Comparison of ENCODE assay signal across 23 cellular contexts in genomic region chr15:75502360-75502759, GRCh38.
"Had no signal": no experiment of that assay in that cellular context is flagged by ENCODE, and none has a peak within 500 bp of the region (broad histone marks: within the 10 kb centered on the region; RNA-seq: fewer than 3 reads in every experiment).

No MANE protein-coding gene starts in this region.

- H3K27ac ChIP-seq: RWPE1 had no signal

- ATAC-seq: HepG2, Panc1, PC-3 had no signal

- H3K9ac ChIP-seq: SK-N-SH had no signal

- DNase-seq: IMR-90; Karpas-422; KG1; MM.1S; NCI-H1092 treated with DMSO at 0.1 percent for 48 hours; NCI-H1436; NCI-H187; NCI-H2029; NCI-H2081 treated with DMSO at 0.1 percent for 48 hours; NCI-H2171; NCI-H226; NCI-H446; NCI-H510A; NCI-H524 treated with DMSO at 0.1 percent for 48 hours; NCI-H69; NCI-H774; NK-92 treated with Interleukin-12 subunit alpha and Interleukin-12 subunit beta, amount 100 ng/mL, for 24 hours; PC-3; SHP77; SK-N-SH had no signal

- H3K9me3 ChIP-seq: SK-N-SH had no signal
